ENCODE assay signal across 1 cellular context in genomic region chr19:33864311-33864850, GRCh38.
TF ChIP-seq lines count a peak whose summit lies in the region.

No MANE protein-coding gene starts in this region.

TF ChIP-seq in K562, 482 proteins besides CTCF, POLR2A, EP300 and RAD21:
- TF ChIP-seq NFIC (IDR thresholded peaks at IDR 0.05) (peak; percentile 46), TAF7 (tag; IDR thresholded peaks at IDR 0.05) (no peak)
